1 cellular context compared by ENCODE assay signal in the genomic region with DNA sequence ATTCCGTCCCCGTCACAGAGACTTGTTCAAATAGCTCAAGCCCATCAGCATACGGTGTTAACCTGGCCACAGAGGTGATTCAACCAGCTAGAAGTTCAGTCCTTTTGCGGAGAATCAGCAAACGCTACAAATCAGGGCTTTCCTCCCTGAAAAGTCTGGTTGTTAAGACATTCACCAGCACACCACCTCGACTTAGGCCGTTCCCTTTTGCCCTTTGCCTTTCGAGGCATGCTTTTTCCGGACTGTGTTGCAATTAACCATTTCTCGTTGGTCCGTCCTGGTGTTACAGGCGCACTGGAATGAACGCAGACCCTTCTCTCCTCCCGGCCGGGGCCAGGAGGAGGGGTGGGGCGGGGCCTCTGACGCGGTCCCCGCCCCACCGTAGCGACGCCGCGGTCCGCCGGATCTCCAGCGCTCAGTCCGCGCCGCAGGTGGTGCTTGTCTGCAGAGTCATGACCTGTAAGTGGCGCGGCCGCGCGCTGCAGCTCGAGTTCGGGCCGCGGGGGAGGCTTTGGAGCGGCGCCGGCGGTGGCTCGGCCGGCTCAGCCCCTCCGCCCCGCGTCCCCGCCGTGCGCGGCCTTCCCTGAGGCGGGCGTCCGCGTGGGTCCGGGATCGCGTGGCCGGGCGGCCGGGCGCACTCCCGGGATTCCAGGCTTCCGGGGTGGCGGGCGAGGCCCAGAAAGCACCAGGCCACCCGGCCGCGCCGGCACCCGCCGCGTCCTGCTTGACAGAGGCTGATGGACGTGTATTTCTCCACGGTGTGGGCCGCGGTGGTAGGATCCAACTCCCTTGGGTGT.
TF ChIP-seq lines count a peak whose summit lies in the region.

A gene with protein sequence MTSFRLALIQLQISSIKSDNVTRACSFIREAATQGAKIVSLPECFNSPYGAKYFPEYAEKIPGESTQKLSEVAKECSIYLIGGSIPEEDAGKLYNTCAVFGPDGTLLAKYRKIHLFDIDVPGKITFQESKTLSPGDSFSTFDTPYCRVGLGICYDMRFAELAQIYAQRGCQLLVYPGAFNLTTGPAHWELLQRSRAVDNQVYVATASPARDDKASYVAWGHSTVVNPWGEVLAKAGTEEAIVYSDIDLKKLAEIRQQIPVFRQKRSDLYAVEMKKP (plus strand): TSS at position 418 of the 797 bp plus-strand sequence. CDS start 35 bp downstream, at position 453.

TF ChIP-seq in K562, 482 proteins besides CTCF, POLR2A, EP300 and RAD21 (continued from another document and continues in another):
- TF ChIP-seq, protein P1, sequence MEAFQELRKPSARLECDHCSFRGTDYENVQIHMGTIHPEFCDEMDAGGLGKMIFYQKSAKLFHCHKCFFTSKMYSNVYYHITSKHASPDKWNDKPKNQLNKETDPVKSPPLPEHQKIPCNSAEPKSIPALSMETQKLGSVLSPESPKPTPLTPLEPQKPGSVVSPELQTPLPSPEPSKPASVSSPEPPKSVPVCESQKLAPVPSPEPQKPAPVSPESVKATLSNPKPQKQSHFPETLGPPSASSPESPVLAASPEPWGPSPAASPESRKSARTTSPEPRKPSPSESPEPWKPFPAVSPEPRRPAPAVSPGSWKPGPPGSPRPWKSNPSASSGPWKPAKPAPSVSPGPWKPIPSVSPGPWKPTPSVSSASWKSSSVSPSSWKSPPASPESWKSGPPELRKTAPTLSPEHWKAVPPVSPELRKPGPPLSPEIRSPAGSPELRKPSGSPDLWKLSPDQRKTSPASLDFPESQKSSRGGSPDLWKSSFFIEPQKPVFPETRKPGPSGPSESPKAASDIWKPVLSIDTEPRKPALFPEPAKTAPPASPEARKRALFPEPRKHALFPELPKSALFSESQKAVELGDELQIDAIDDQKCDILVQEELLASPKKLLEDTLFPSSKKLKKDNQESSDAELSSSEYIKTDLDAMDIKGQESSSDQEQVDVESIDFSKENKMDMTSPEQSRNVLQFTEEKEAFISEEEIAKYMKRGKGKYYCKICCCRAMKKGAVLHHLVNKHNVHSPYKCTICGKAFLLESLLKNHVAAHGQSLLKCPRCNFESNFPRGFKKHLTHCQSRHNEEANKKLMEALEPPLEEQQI (IDR thresholded peaks at IDR 0.05), result no peak
- TF ChIP-seq ZNF143 (CRISPR knock-in tag; IDR thresholded peaks at IDR 0.05), result no peak
- TF ChIP-seq, protein P2, sequence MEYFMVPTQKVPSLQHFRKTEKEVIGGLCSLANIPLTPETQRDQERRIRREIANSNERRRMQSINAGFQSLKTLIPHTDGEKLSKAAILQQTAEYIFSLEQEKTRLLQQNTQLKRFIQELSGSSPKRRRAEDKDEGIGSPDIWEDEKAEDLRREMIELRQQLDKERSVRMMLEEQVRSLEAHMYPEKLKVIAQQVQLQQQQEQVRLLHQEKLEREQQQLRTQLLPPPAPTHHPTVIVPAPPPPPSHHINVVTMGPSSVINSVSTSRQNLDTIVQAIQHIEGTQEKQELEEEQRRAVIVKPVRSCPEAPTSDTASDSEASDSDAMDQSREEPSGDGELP (CRISPR knock-in tag; IDR thresholded peaks at IDR 0.05; ENCODE audit: borderline replicate concordance), result no peak
- TF ChIP-seq, protein P3, sequence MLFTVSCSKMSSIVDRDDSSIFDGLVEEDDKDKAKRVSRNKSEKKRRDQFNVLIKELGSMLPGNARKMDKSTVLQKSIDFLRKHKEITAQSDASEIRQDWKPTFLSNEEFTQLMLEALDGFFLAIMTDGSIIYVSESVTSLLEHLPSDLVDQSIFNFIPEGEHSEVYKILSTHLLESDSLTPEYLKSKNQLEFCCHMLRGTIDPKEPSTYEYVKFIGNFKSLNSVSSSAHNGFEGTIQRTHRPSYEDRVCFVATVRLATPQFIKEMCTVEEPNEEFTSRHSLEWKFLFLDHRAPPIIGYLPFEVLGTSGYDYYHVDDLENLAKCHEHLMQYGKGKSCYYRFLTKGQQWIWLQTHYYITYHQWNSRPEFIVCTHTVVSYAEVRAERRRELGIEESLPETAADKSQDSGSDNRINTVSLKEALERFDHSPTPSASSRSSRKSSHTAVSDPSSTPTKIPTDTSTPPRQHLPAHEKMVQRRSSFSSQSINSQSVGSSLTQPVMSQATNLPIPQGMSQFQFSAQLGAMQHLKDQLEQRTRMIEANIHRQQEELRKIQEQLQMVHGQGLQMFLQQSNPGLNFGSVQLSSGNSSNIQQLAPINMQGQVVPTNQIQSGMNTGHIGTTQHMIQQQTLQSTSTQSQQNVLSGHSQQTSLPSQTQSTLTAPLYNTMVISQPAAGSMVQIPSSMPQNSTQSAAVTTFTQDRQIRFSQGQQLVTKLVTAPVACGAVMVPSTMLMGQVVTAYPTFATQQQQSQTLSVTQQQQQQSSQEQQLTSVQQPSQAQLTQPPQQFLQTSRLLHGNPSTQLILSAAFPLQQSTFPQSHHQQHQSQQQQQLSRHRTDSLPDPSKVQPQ (CRISPR knock-in tag; IDR thresholded peaks at IDR 0.05; ENCODE audit: borderline replicate concordance), result no peak
- peak in 1 of 2 experiments; percentile 43; a peak in 1 of 4 replicates for TF ChIP-seq SIN3A (IDR thresholded peaks at IDR 0.05; ENCODE audit: borderline replicate concordance in 2 of 2, control insufficient read depth in 1 of 2, low read depth in 2 of 2, low read length in 2 of 2)
- TF ChIP-seq, protein P4, sequence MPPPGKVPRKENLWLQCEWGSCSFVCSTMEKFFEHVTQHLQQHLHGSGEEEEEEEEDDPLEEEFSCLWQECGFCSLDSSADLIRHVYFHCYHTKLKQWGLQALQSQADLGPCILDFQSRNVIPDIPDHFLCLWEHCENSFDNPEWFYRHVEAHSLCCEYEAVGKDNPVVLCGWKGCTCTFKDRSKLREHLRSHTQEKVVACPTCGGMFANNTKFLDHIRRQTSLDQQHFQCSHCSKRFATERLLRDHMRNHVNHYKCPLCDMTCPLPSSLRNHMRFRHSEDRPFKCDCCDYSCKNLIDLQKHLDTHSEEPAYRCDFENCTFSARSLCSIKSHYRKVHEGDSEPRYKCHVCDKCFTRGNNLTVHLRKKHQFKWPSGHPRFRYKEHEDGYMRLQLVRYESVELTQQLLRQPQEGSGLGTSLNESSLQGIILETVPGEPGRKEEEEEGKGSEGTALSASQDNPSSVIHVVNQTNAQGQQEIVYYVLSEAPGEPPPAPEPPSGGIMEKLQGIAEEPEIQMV (tag; conservative IDR thresholded peaks at IDR 0.05; ENCODE audit: low read depth), result peak; percentile 49; the same call in 1 of the 2 replicates
- TF ChIP-seq ILK (tag; IDR thresholded peaks at IDR 0.05; ENCODE audit: borderline replicate concordance, low read depth), result no peak
- TF ChIP-seq, protein P5, sequence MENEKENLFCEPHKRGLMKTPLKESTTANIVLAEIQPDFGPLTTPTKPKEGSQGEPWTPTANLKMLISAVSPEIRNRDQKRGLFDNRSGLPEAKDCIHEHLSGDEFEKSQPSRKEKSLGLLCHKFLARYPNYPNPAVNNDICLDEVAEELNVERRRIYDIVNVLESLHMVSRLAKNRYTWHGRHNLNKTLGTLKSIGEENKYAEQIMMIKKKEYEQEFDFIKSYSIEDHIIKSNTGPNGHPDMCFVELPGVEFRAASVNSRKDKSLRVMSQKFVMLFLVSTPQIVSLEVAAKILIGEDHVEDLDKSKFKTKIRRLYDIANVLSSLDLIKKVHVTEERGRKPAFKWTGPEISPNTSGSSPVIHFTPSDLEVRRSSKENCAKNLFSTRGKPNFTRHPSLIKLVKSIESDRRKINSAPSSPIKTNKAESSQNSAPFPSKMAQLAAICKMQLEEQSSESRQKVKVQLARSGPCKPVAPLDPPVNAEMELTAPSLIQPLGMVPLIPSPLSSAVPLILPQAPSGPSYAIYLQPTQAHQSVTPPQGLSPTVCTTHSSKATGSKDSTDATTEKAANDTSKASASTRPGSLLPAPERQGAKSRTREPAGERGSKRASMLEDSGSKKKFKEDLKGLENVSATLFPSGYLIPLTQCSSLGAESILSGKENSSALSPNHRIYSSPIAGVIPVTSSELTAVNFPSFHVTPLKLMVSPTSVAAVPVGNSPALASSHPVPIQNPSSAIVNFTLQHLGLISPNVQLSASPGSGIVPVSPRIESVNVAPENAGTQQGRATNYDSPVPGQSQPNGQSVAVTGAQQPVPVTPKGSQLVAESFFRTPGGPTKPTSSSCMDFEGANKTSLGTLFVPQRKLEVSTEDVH (IDR thresholded peaks at IDR 0.05; ENCODE audit: low read depth, partially characterized antibody), result no peak
- TF ChIP-seq ZNF133 (CRISPR knock-in tag; IDR thresholded peaks at IDR 0.05), result no peak
- TF ChIP-seq, protein P6, sequence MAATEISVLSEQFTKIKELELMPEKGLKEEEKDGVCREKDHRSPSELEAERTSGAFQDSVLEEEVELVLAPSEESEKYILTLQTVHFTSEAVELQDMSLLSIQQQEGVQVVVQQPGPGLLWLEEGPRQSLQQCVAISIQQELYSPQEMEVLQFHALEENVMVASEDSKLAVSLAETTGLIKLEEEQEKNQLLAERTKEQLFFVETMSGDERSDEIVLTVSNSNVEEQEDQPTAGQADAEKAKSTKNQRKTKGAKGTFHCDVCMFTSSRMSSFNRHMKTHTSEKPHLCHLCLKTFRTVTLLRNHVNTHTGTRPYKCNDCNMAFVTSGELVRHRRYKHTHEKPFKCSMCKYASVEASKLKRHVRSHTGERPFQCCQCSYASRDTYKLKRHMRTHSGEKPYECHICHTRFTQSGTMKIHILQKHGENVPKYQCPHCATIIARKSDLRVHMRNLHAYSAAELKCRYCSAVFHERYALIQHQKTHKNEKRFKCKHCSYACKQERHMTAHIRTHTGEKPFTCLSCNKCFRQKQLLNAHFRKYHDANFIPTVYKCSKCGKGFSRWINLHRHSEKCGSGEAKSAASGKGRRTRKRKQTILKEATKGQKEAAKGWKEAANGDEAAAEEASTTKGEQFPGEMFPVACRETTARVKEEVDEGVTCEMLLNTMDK (IDR thresholded peaks at IDR 0.05; ENCODE audit: borderline replicate concordance, insufficient read depth, low read depth, low read length, poor library complexity, severe bottlenecking), result no peak
- no peak for TF ChIP-seq ZNF561 (CRISPR knock-in tag; conservative IDR thresholded peaks at IDR 0.05)
- TF ChIP-seq KDM2B (CRISPR knock-in tag; IDR thresholded peaks at IDR 0.05), result no peak
- TF ChIP-seq, protein P7, sequence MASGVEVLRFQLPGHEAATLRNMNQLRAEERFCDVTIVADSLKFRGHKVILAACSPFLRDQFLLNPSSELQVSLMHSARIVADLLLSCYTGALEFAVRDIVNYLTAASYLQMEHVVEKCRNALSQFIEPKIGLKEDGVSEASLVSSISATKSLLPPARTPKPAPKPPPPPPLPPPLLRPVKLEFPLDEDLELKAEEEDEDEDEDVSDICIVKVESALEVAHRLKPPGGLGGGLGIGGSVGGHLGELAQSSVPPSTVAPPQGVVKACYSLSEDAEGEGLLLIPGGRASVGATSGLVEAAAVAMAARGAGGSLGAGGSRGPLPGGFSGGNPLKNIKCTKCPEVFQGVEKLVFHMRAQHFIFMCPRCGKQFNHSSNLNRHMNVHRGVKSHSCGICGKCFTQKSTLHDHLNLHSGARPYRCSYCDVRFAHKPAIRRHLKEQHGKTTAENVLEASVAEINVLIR (CRISPR knock-in tag; IDR thresholded peaks at IDR 0.05), result no peak
- no peak for TF ChIP-seq ZNF77 (CRISPR knock-in tag; IDR thresholded peaks at IDR 0.05)
- no peak for TF ChIP-seq ZNF76 (CRISPR knock-in tag; IDR thresholded peaks at IDR 0.05; ENCODE audit: borderline replicate concordance)
- TF ChIP-seq HMGN3 (IDR thresholded peaks at IDR 0.05; ENCODE audit: borderline replicate concordance, extremely low read depth, insufficient read length, low read depth, low read length), result peak; percentile 51
- TF ChIP-seq YY1 (IDR thresholded peaks at IDR 0.05; ENCODE audit: borderline replicate concordance in 1 of 3, control insufficient read depth in 1 of 3, extremely low read depth in 1 of 3, insufficient read depth in 3 of 3, insufficient read length in 1 of 3, insufficient replicate concordance in 2 of 3, low read depth in 1 of 3, low read length in 2 of 3), result peak in 2 of 3 experiments; percentile 7 to 59
- peak; percentile 44 for TF ChIP-seq KDM5B (IDR thresholded peaks at IDR 0.05; ENCODE audit: insufficient replicate concordance, low read depth, low read length)
- no peak for TF ChIP-seq NR2C2 (CRISPR knock-in tag; IDR thresholded peaks at IDR 0.05)
- TF ChIP-seq NR2C2 (tag; IDR thresholded peaks at IDR 0.05), result peak; percentile 75
- TF ChIP-seq SAFB (IDR thresholded peaks at IDR 0.05; ENCODE audit: borderline replicate concordance, low read depth, low read length), result peak; percentile 73; the same call in 1 of the 2 replicates
- TF ChIP-seq, protein P8, sequence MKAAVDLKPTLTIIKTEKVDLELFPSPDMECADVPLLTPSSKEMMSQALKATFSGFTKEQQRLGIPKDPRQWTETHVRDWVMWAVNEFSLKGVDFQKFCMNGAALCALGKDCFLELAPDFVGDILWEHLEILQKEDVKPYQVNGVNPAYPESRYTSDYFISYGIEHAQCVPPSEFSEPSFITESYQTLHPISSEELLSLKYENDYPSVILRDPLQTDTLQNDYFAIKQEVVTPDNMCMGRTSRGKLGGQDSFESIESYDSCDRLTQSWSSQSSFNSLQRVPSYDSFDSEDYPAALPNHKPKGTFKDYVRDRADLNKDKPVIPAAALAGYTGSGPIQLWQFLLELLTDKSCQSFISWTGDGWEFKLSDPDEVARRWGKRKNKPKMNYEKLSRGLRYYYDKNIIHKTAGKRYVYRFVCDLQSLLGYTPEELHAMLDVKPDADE (conservative IDR thresholded peaks at IDR 0.05; ENCODE audit: control insufficient read depth, low read depth, low read length), result peak; percentile 65; the same call in 1 of the 2 replicates
- no peak for TF ChIP-seq KLF1 (tag; IDR thresholded peaks at IDR 0.05)
- no peak for TF ChIP-seq CHD1 (IDR thresholded peaks at IDR 0.05; ENCODE audit: low read length)
- no peak for TF ChIP-seq ASH1L (IDR thresholded peaks at IDR 0.05; ENCODE audit: borderline replicate concordance, low read depth, partially characterized antibody)
- TF ChIP-seq ZNF695 (CRISPR knock-in tag; IDR thresholded peaks at IDR 0.05), result no peak
- TF ChIP-seq NCOR1 (IDR thresholded peaks at IDR 0.05), result no peak
- peak; percentile 52 for TF ChIP-seq HNRNPLL (IDR thresholded peaks at IDR 0.05; ENCODE audit: low read depth, low read length, poor library complexity, severe bottlenecking)
- no peak for TF ChIP-seq NCOA4 (IDR thresholded peaks at IDR 0.05; ENCODE audit: partially characterized antibody)
- TF ChIP-seq SOX6 (IDR thresholded peaks at IDR 0.05), result 0 out of 2 replicates have a peak, but pooled peaks have one; percentile 16
- TF ChIP-seq GATAD2B (IDR thresholded peaks at IDR 0.05; ENCODE audit: borderline replicate concordance), result peak; percentile 86
- TF ChIP-seq PML (IDR thresholded peaks at IDR 0.05; ENCODE audit: low read length), result no peak
- no peak for TF ChIP-seq FIP1L1 (IDR thresholded peaks at IDR 0.05; ENCODE audit: low read depth, low read length, poor library complexity, severe bottlenecking)
- TF ChIP-seq, protein P9, sequence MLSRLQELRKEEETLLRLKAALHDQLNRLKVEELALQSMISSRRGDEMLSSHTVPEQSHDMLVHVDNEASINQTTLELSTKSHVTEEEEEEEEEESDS (CRISPR knock-in tag; IDR thresholded peaks at IDR 0.05), result no peak
- TF ChIP-seq MYNN (IDR thresholded peaks at IDR 0.05), result no peak
- no peak for TF ChIP-seq MYNN (CRISPR knock-in tag; IDR thresholded peaks at IDR 0.05)
- TF ChIP-seq HNRNPH1 (optimal IDR thresholded peaks at IDR 0.05; ENCODE audit: low read depth, low read length), result no peak
- TF ChIP-seq ZNF75A (CRISPR knock-in tag; IDR thresholded peaks at IDR 0.05), result no peak
- TF ChIP-seq CSDE1 (IDR thresholded peaks at IDR 0.05), result no peak
- TF ChIP-seq RB1 (IDR thresholded peaks at IDR 0.05; ENCODE audit: low read depth), result peak; percentile 58
- TF ChIP-seq GTF2A2 (tag; IDR thresholded peaks at IDR 0.05), result no peak
- peak; percentile 41 to 57; a peak in 2 of 4 replicates for TF ChIP-seq NRF1 (conservative IDR thresholded peaks at IDR 0.05 in 1 of 2, IDR thresholded peaks at IDR 0.05 in 1 of 2)
- TF ChIP-seq PHF8 (IDR thresholded peaks at IDR 0.05; ENCODE audit: borderline replicate concordance, low read length), result peak; percentile 75; the same call in 1 of the 2 replicates
- peak; percentile 72 for TF ChIP-seq RBBP5 (IDR thresholded peaks at IDR 0.05; ENCODE audit: borderline replicate concordance, insufficient read depth, low read length, poor library complexity, severe bottlenecking)
- no peak for TF ChIP-seq SNRNP70 (optimal IDR thresholded peaks at IDR 0.05; ENCODE audit: low read depth, low read length)
